8 cellular contexts compared by ENCODE assay signal in genomic region chr14:70018713-70019201, GRCh38.
DNase-seq lines count a peak whose midpoint lies in the region; ATAC-seq, FAIRE-seq and TF ChIP-seq lines count a peak whose summit lies in the region.

No MANE protein-coding gene starts in this region.

- H3K27ac Mint-ChIP-seq in activated T-helper 17 cell treated with anti-CD3 and anti-CD28 coated beads, Interleukin-2, amount 50 U/mL, for 72 hours, result no peak overlapping the region
- H3K27ac Mint-ChIP-seq in memory B cell, result no peak overlapping the region
- no peak overlapping the region for H3K27ac Mint-ChIP-seq in GM23338
- no peak overlapping the region for H3K27ac Mint-ChIP-seq in mesothelial cell of epicardium

- no peak overlapping the region for H3K4me3 Mint-ChIP-seq in activated T-helper 17 cell treated with anti-CD3 and anti-CD28 coated beads, Interleukin-2, amount 50 U/mL, for 72 hours
- H3K4me3 Mint-ChIP-seq in memory B cell (no peak overlapping the region), GM23338 (no peak overlapping the region), mesothelial cell of epicardium (no peak overlapping the region)

- peaks cover 8% of the 10 kb centered on the region for H3K4me1 Mint-ChIP-seq in activated T-helper 17 cell treated with anti-CD3 and anti-CD28 coated beads, Interleukin-2, amount 50 U/mL, for 72 hours
- H3K4me1 Mint-ChIP-seq in memory B cell (peaks cover 8% of the 10 kb centered on the region), GM23338 (peaks cover 11% of the 10 kb centered on the region), mesothelial cell of epicardium (peaks cover 11% of the 10 kb centered on the region)

- FAIRE-seq in A549 (lab: Jason Lieb, UNC), result no peak

- H2AFZ ChIP-seq in GM23338, result no peak overlapping the region

- H3K27me3 ChIP-seq in GM23338 (ENCODE audit: insufficient read depth), result no peaks in the 10 kb centered on the region

- no peaks in the 10 kb centered on the region for H3K9me3 ChIP-seq in A549

- WGBS in A549 (ENCODE audit: missing lambda C conversion rate), result 81% methylated on average over 9 of the region's 9 CpGs

- TF ChIP-seq CTCF in A549 (IDR thresholded peaks at IDR 0.05) (no peak), GM23338 (conservative IDR thresholded peaks at IDR 0.05; ENCODE audit: low read depth in 2 of 2) (no peak), mesothelial cell of epicardium (IDR thresholded peaks at IDR 0.05; ENCODE audit: unreplicated experiment) (no peak)

- H4K20me1 ChIP-seq in GM23338 (replicated peaks; ENCODE audit: insufficient read depth), result no peaks in the 10 kb centered on the region

- no peaks in the 10 kb centered on the region for H3K79me2 ChIP-seq in GM23338 (replicated peaks; ENCODE audit: insufficient read depth)

- H3K36me3 Mint-ChIP-seq in activated T-helper 17 cell treated with anti-CD3 and anti-CD28 coated beads, Interleukin-2, amount 50 U/mL, for 72 hours (ENCODE audit: low read depth), result no peaks in the 10 kb centered on the region
- H3K36me3 Mint-ChIP-seq in memory B cell (no peaks in the 10 kb centered on the region), GM23338 (ENCODE audit: low read depth) (no peaks in the 10 kb centered on the region), mesothelial cell of epicardium (no peaks in the 10 kb centered on the region)

- TF ChIP-seq RAD21 in A549 (conservative IDR thresholded peaks at IDR 0.05 in 1 of 2, IDR thresholded peaks at IDR 0.05 in 1 of 2), result no peak

- CTCF ChIA-PET in A549 (lab: Yijun Ruan, JAX), result interaction anchor here (1.3 to 2.0 kb wide), 3 partner anchors 9 to 200 kb away, joined by 3 to 15 read pairs (median 11); no protein-coding TSS in a partner anchor

- H3K27me3 Mint-ChIP-seq in activated T-helper 17 cell treated with anti-CD3 and anti-CD28 coated beads, Interleukin-2, amount 50 U/mL, for 72 hours, result peaks cover 15% of the 10 kb centered on the region
- H3K27me3 Mint-ChIP-seq in memory B cell, result peaks cover 13% of the 10 kb centered on the region
- H3K27me3 Mint-ChIP-seq in GM23338 (ENCODE audit: insufficient read depth, low read depth, poor library complexity), result peaks cover 4% of the 10 kb centered on the region
- H3K27me3 Mint-ChIP-seq in mesothelial cell of epicardium (ENCODE audit: low read depth), result peaks cover 9% of the 10 kb centered on the region

- H3K9me2 ChIP-seq in GM23338 (ENCODE audit: insufficient read depth), result 0 out of 2 replicates have a peak, but pooled peaks cover 4% of the 10 kb centered on the region

- no peaks in the 10 kb centered on the region for H3K4me1 ChIP-seq in A549
- no peaks in the 10 kb centered on the region for H3K4me1 ChIP-seq in GM23338 (ENCODE audit: insufficient read depth)

- POLR2A ChIA-PET in A549 (lab: Yijun Ruan, JAX), result no interaction called here

- H3K4me2 ChIP-seq in A549 (no peak overlapping the region), GM23338 (no peak overlapping the region)

- TF ChIP-seq EP300 in A549 (IDR thresholded peaks at IDR 0.05), result no peak

- no peak overlapping the region for H3K4me3 ChIP-seq in A549
- H3K4me3 ChIP-seq in GM23338, result no peak overlapping the region

- H3K36me3 ChIP-seq in GM23338 (ENCODE audit: insufficient read depth), result no peaks in the 10 kb centered on the region

- no peak for TF ChIP-seq POLR2A in A549 (IDR thresholded peaks at IDR 0.05; ENCODE audit: low read length)

- H3F3A ChIP-seq in GM23338 (replicated peaks; ENCODE audit: low read depth), result no peaks in the 10 kb centered on the region

- DNase-seq in A549 (ENCODE audit: low read depth in 1 of 2, low spot score in 1 of 2) (no peak), memory B cell (ENCODE audit: low spot score in 2 of 2) (no peak), GM23338 (ENCODE audit: low spot score) (no peak), mesothelial cell of epicardium (ENCODE audit: low spot score in 2 of 2, unreplicated experiment in 2 of 2) (no peak), NCI-H1436 treated with DMSO at 0.1 percent for 48 hours (lab: John Stamatoyannopoulos, UW) (no peak)
- DNase-seq in central memory CD4-positive, alpha-beta T cell, result no peak

- H3K9me3 Mint-ChIP-seq in activated T-helper 17 cell treated with anti-CD3 and anti-CD28 coated beads, Interleukin-2, amount 50 U/mL, for 72 hours, result no peaks in the 10 kb centered on the region
- H3K9me3 Mint-ChIP-seq in memory B cell (no peaks in the 10 kb centered on the region), GM23338 (no peaks in the 10 kb centered on the region), mesothelial cell of epicardium (no peaks in the 10 kb centered on the region)

- no peak for ATAC-seq in A549
- peak; percentile 63 for ATAC-seq in GM21737 (IDR thresholded peaks at IDR 0.05; ENCODE audit: unreplicated experiment)
- peak; percentile 43 for ATAC-seq in activated T-helper 17 cell treated with anti-CD3 and anti-CD28 coated beads, Interleukin-2, amount 50 U/mL, for 72 hours (replicated peaks)
- peak; percentile 43 for ATAC-seq in memory B cell (ENCODE audit: low read depth)
- no peak for ATAC-seq in GM23338

- H3K27ac ChIP-seq in A549, result peak overlapping the region; percentile 0 to 59; a peak in 3 of 6 replicates
- H3K27ac ChIP-seq in GM23338 (ENCODE audit: low read depth), result no peak overlapping the region

TF ChIP-seq in A549, 52 proteins besides CTCF, POLR2A, EP300 and RAD21:
- TF ChIP-seq MAFK (IDR thresholded peaks at IDR 0.05; ENCODE audit: partially characterized antibody), result peak; percentile 79
- no peak for TF ChIP-seq HOXB13 (CRISPR knock-in tag; IDR thresholded peaks at IDR 0.05; ENCODE audit: low read depth)

TF ChIP-seq in GM23338, 12 proteins besides CTCF, POLR2A, EP300 and RAD21 (continues in another document):
- TF ChIP-seq JUNB (IDR thresholded peaks at IDR 0.05; ENCODE audit: unreplicated experiment) (no peak), STAT1 (IDR thresholded peaks at IDR 0.05; ENCODE audit: unreplicated experiment) (no peak), CREB1 (CRISPR knock-in tag; IDR thresholded peaks at IDR 0.05; ENCODE audit: low read depth) (no peak), EZH2 (IDR thresholded peaks at IDR 0.05; ENCODE audit: low read depth, unreplicated experiment) (no peak), EZH2phosphoT487 (IDR thresholded peaks at IDR 0.05; ENCODE audit: unreplicated experiment) (no peak), ZNF114 (CRISPR knock-in tag; IDR thresholded peaks at IDR 0.05) (no peak), POLR2AphosphoS5 (IDR thresholded peaks at IDR 0.05; ENCODE audit: low read depth) (no peak)
- TF ChIP-seq, protein P1, sequence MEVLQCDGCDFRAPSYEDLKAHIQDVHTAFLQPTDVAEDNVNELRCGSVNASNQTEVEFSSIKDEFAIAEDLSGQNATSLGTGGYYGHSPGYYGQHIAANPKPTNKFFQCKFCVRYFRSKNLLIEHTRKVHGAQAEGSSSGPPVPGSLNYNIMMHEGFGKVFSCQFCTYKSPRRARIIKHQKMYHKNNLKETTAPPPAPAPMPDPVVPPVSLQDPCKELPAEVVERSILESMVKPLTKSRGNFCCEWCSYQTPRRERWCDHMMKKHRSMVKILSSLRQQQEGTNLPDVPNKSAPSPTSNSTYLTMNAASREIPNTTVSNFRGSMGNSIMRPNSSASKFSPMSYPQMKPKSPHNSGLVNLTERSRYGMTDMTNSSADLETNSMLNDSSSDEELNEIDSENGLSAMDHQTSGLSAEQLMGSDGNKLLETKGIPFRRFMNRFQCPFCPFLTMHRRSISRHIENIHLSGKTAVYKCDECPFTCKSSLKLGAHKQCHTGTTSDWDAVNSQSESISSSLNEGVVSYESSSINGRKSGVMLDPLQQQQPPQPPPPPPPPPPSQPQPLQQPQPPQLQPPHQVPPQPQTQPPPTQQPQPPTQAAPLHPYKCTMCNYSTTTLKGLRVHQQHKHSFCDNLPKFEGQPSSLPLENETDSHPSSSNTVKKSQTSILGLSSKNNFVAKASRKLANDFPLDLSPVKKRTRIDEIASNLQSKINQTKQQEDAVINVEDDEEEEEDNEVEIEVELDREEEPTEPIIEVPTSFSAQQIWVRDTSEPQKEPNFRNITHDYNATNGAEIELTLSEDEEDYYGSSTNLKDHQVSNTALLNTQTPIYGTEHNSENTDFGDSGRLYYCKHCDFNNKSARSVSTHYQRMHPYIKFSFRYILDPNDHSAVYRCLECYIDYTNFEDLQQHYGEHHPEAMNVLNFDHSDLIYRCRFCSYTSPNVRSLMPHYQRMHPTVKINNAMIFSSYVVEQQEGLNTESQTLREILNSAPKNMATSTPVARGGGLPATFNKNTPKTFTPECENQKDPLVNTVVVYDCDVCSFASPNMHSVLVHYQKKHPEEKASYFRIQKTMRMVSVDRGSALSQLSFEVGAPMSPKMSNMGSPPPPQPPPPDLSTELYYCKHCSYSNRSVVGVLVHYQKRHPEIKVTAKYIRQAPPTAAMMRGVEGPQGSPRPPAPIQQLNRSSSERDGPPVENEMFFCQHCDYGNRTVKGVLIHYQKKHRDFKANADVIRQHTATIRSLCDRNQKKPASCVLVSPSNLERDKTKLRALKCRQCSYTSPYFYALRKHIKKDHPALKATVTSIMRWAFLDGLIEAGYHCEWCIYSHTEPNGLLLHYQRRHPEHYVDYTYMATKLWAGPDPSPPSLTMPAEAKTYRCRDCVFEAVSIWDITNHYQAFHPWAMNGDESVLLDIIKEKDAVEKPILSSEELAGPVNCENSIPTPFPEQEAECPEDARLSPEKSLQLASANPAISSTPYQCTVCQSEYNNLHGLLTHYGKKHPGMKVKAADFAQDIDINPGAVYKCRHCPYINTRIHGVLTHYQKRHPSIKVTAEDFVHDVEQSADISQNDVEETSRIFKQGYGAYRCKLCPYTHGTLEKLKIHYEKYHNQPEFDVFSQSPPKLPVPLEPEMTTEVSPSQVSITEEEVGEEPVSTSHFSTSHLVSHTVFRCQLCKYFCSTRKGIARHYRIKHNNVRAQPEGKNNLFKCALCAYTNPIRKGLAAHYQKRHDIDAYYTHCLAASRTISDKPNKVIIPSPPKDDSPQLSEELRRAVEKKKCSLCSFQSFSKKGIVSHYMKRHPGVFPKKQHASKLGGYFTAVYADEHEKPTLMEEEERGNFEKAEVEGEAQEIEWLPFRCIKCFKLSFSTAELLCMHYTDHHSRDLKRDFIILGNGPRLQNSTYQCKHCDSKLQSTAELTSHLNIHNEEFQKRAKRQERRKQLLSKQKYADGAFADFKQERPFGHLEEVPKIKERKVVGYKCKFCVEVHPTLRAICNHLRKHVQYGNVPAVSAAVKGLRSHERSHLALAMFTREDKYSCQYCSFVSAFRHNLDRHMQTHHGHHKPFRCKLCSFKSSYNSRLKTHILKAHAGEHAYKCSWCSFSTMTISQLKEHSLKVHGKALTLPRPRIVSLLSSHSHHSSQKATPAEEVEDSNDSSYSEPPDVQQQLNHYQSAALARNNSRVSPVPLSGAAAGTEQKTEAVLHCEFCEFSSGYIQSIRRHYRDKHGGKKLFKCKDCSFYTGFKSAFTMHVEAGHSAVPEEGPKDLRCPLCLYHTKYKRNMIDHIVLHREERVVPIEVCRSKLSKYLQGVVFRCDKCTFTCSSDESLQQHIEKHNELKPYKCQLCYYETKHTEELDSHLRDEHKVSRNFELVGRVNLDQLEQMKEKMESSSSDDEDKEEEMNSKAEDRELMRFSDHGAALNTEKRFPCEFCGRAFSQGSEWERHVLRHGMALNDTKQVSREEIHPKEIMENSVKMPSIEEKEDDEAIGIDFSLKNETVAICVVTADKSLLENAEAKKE (CRISPR knock-in tag; IDR thresholded peaks at IDR 0.05), result no peak

Comparison
In these comparisons a context has a peak if more than half of its experiments do, and no peak if none do; other contexts are left out.
1. ATAC-seq: peak in GM21737 (single experiment), activated T-helper 17 cell treated with anti-CD3 and anti-CD28 coated beads, Interleukin-2, amount 50 U/mL, for 72 hours (single experiment) and memory B cell (single experiment); none in A549 (0 of 2) and GM23338 (single experiment).